10 cellular contexts compared by ENCODE assay signal in the genomic region with DNA sequence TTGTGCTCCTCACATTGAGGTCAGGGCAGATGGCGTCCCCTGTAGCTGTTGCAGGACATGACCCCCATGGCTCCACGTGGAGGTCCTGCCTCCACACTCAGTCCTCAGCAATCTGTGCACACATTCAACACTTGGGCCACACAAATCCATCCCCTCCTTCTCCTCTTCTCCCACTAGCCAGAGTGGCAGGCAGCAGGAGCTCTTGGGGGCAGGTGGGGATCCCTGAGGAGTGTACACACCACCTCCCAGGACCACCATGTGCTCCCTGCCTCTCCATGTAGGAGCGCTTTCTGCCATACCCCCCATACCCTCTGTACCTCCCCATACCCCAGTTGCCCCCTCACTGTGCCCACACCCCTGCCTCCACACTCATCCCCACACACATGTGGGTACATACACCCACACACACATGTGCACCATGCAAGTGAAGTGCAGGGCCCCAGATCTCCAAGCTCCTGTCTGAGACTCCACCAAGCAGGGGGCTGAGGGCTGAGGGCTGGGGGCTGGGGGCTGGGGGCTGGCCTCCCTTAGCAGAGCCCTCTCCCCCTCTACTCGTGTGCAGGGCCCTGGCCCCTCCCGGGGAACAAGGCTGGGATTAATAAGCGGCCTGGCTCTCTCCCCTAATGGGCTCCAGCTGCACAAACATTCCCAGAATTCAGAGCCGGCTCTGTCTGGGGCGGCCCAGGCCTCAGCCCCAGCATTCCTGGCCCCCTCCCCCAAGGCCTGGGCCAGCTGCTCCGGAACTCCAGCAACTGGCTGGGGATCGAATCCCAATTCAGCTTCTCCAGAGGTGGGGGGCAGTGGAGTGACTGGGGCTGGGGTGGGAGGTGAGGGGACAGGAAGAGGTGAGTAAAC. TPM values are rescaled to one million over a fixed set of nuclear protein-coding genes. Genes with fewer than 3 reads are reported as not detected.
A peak's percentile ranks its signal among the peaks of the same experiment; 100 is the strongest.
DNase-seq lines count a peak whose midpoint lies in the region; ATAC-seq and TF ChIP-seq lines count a peak whose summit lies in the region.
"Had no signal": no experiment of that assay in that cellular context is flagged by ENCODE, and none has a peak within 500 bp of the region (broad histone marks: within the 10 kb centered on the region; RNA-seq: fewer than 3 reads in every experiment).

No MANE protein-coding gene starts in this region.

- no peak for ATAC-seq in HG02610 (IDR thresholded peaks at IDR 0.05; ENCODE audit: unreplicated experiment)

- no peaks in the 10 kb centered on the region for H3K27me3 ChIP-seq in BE2C
- no peaks in the 10 kb centered on the region for H3K27me3 ChIP-seq in HUES6 (ENCODE audit: control insufficient read depth, insufficient read depth, low read length)
- no peaks in the 10 kb centered on the region for H3K27me3 ChIP-seq in WERI-Rb-1 (ENCODE audit: insufficient read depth, low read depth, severe bottlenecking)

- H3K4me3 ChIP-seq in BE2C (ENCODE audit: low read depth, low read length) (no peak overlapping the region), HUES6 (ENCODE audit: low read depth, low read length) (no peak overlapping the region), WERI-Rb-1 (ENCODE audit: low read depth, low read length) (no peak overlapping the region)
- H3K4me3 ChIP-seq: skin epidermis had no signal

- H3K9me3 ChIP-seq in BE2C (no peaks in the 10 kb centered on the region), HUES6 (ENCODE audit: control insufficient read depth, insufficient read depth, low read depth, low read length) (no peaks in the 10 kb centered on the region), WERI-Rb-1 (ENCODE audit: severe bottlenecking) (peaks cover 4% of the 10 kb centered on the region)

- H3K27ac ChIP-seq in HUES6 (ENCODE audit: low read depth, low read length) (0 out of 2 replicates have a peak overlapping the region, but pooled peaks have one; percentile 43), WERI-Rb-1 (peak overlapping the region; percentile 38)

- H3K36me3 ChIP-seq in BE2C (no peaks in the 10 kb centered on the region), HUES6 (ENCODE audit: control insufficient read depth, insufficient read depth, low read length) (no peaks in the 10 kb centered on the region), WERI-Rb-1 (no peaks in the 10 kb centered on the region)

- H3K9ac ChIP-seq in HUES6 (ENCODE audit: low read length): no peak overlapping the region

- in situ Hi-C loops in G401 (cut with HindIII; ENCODE audit: low sequenced_read_pairs): no loop called here

- H3K4me1 ChIP-seq in BE2C: no peaks in the 10 kb centered on the region; the same call in 1 of the 2 replicates
- peaks cover 20% of the 10 kb centered on the region for H3K4me1 ChIP-seq in HUES6 (ENCODE audit: control insufficient read depth, insufficient read depth, low read length)

- DNase-seq in BE2C (peak; percentile 41), WERI-Rb-1 (peak; percentile 42), left kidney (ENCODE audit: low read depth, low spot score) (peak; percentile 90), COLO829 (ENCODE audit: low spot score) (no peak), G401 (ENCODE audit: low spot score) (no peak)
- DNase-seq in activated effector memory CD4-positive, alpha-beta T cell treated with anti-CD3 and anti-CD28 coated beads, Interleukin-2, amount 50 U/mL, for 16 hours: no peak
- DNase-seq: kidney glomerular epithelial cell had no signal

- TF ChIP-seq CTCF in BE2C (IDR thresholded peaks at IDR 0.05; ENCODE audit: low read depth, low read length): no peak
- TF ChIP-seq CTCF in WERI-Rb-1 (IDR thresholded peaks at IDR 0.05; ENCODE audit: low read depth, low read length): no peak

RNA-seq across cellular contexts. Expression of gene MEIOC, which starts 48.2 kb away (rescaled TPM):
- polyA plus RNA-seq in BE2C (2012; ENCODE audit: insufficient read depth, insufficient read length, low read depth): 2.1 TPM
- total RNA-seq in G401 (2014; rRNA removed; shearing (Covaris generic)): not detected in 2 replicates

RNA-seq across cellular contexts. Expression of gene FZD2, which starts 50.8 kb away (rescaled TPM):
- 5.2 TPM for polyA plus RNA-seq in BE2C (2012; ENCODE audit: insufficient read depth, insufficient read length, low read depth)
- 121 and 131 TPM in 2 replicates for total RNA-seq in G401 (2014; rRNA removed; shearing (Covaris generic))

Comparison
In these comparisons a context has a peak if more than half of its experiments do, and no peak if none do; other contexts are left out.
1. DNase-seq: peak in BE2C (single experiment), WERI-Rb-1 (single experiment) and left kidney (single experiment); none in COLO829 (single experiment), G401 (single experiment) and activated effector memory CD4-positive, alpha-beta T cell treated with anti-CD3 and anti-CD28 coated beads, Interleukin-2, amount 50 U/mL, for 16 hours (single experiment).